Comparison of ENCODE assay signal across 17 cellular contexts in genomic region chr18:38932752-38933151, GRCh38.
DNase-seq lines count a peak whose midpoint lies in the region; ATAC-seq, FAIRE-seq and TF ChIP-seq lines count a peak whose summit lies in the region.
"Had no signal": no experiment of that assay in that cellular context is flagged by ENCODE, and none has a peak within 500 bp of the region (broad histone marks: within the 10 kb centered on the region; RNA-seq: fewer than 3 reads in every experiment).

No MANE protein-coding gene starts in this region.

- H3K36me3 ChIP-seq in naive thymus-derived CD4-positive, alpha-beta T cell (ENCODE audit: control insufficient read depth in 2 of 3, insufficient read depth in 3 of 3, low read length in 3 of 3) = no peaks in the 10 kb centered on the region
- H3K36me3 ChIP-seq: brain microvascular endothelial cell, HAP-1 had no signal

- peaks cover 0 to 2% (median 0%) of the 10 kb centered on the region in 11 donors for H3K9me3 Mint-ChIP-seq in naive thymus-derived CD4-positive, alpha-beta T cell
- H3K9me3 Mint-ChIP-seq in activated T-cell treated with anti-CD3 and anti-CD28 coated beads, Interleukin-2, amount 50 U/mL, for 72 hours = no peaks in the 10 kb centered on the region

- H3K36me3 Mint-ChIP-seq in naive thymus-derived CD4-positive, alpha-beta T cell = no peaks in the 10 kb centered on the region
- H3K36me3 Mint-ChIP-seq in activated T-cell treated with anti-CD3 and anti-CD28 coated beads, Interleukin-2, amount 50 U/mL, for 72 hours (ENCODE audit: insufficient read depth in 2 of 2) = no peaks in the 10 kb centered on the region

- peak; percentile 26 for FAIRE-seq in GM12891 (lab: Jason Lieb, UNC)
- FAIRE-seq in GM19239 (lab: Jason Lieb, UNC) = peak; percentile 82

- DNase-seq in GM12891 (ENCODE audit: insufficient read length, low spot score) = no peak
- no peak for DNase-seq in GM19239 (ENCODE audit: insufficient read length, low spot score)
- no peak for DNase-seq in UCSD-AML1 (lab: John Stamatoyannopoulos, UW; ENCODE audit: unreplicated experiment)
- DNase-seq in naive thymus-derived CD4-positive, alpha-beta T cell = no peak
- DNase-seq in NCI-H2081 treated with DMSO at 0.1 percent for 48 hours (lab: John Stamatoyannopoulos, UW) = no peak
- DNase-seq in activated T-cell treated with anti-CD3 and anti-CD28 coated beads, Interleukin-2, amount 50 U/mL, for 72 hours = no peak
- DNase-seq: activated CD4-positive, alpha-beta memory T cell treated with anti-CD3 and anti-CD28 coated beads, Interleukin-2, amount 10 ng/mL, durations not matched to agents 7 days and 5 days; activated gamma-delta T cell treated with Interleukin-2 at 50 U/mL for 16 hours; brain microvascular endothelial cell; effector memory CD4-positive, alpha-beta T cell; NCI-H1092 treated with DMSO at 0.1 percent for 48 hours; NCI-H524; T-helper 9 cell had no signal

- no peak overlapping the region for H3K4me3 ChIP-seq in naive thymus-derived CD4-positive, alpha-beta T cell (ENCODE audit: low read length)
- H3K4me3 ChIP-seq: HAP-1 had no signal

- intact Hi-C loops in naive thymus-derived CD4-positive, alpha-beta T cell (cut with micrococcal nuclease) = no loop called here

- peaks cover 0 to 4% (median 0%) of the 10 kb centered on the region in 7 donors for H3K4me1 Mint-ChIP-seq in naive thymus-derived CD4-positive, alpha-beta T cell
- H3K4me1 Mint-ChIP-seq in activated T-cell treated with anti-CD3 and anti-CD28 coated beads, Interleukin-2, amount 50 U/mL, for 72 hours (ENCODE audit: low read depth) = peaks cover 12% of the 10 kb centered on the region
- H3K4me1 Mint-ChIP-seq: activated CD4-positive, alpha-beta memory T cell treated with anti-CD3 and anti-CD28 coated beads, Interleukin-2, amount 10 ng/mL, durations not matched to agents 7 days and 5 days had no signal

- H3K27ac Mint-ChIP-seq in naive thymus-derived CD4-positive, alpha-beta T cell = no peak overlapping the region
- H3K27ac Mint-ChIP-seq in activated T-cell treated with anti-CD3 and anti-CD28 coated beads, Interleukin-2, amount 50 U/mL, for 72 hours = no peak overlapping the region
- H3K27ac Mint-ChIP-seq: activated CD4-positive, alpha-beta memory T cell treated with anti-CD3 and anti-CD28 coated beads, Interleukin-2, amount 10 ng/mL, durations not matched to agents 7 days and 5 days had no signal

- no peaks in the 10 kb centered on the region for H3K27me3 ChIP-seq in naive thymus-derived CD4-positive, alpha-beta T cell (ENCODE audit: control insufficient read depth in 2 of 2, insufficient read depth in 2 of 2, low read length in 2 of 2)
- H3K27me3 ChIP-seq: brain microvascular endothelial cell had no signal

- no peaks in the 10 kb centered on the region for H3K9me3 ChIP-seq in naive thymus-derived CD4-positive, alpha-beta T cell (ENCODE audit: control insufficient read depth in 2 of 3, low read length in 3 of 3)
- H3K9me3 ChIP-seq: HAP-1 had no signal

- CTCF ChIA-PET in naive thymus-derived CD4-positive, alpha-beta T cell (lab: Charles Lee) = no interaction called here

- H3K4me1 ChIP-seq in naive thymus-derived CD4-positive, alpha-beta T cell (ENCODE audit: control insufficient read depth in 2 of 2, insufficient read depth in 2 of 2, low read length in 2 of 2) = no peaks in the 10 kb centered on the region

- peaks cover 0 to 4% (median 0%) of the 10 kb centered on the region in 5 donors for H3K27me3 Mint-ChIP-seq in naive thymus-derived CD4-positive, alpha-beta T cell
- no peaks in the 10 kb centered on the region for H3K27me3 Mint-ChIP-seq in activated T-cell treated with anti-CD3 and anti-CD28 coated beads, Interleukin-2, amount 50 U/mL, for 72 hours (ENCODE audit: low read depth)
- H3K27me3 Mint-ChIP-seq: activated CD4-positive, alpha-beta memory T cell treated with anti-CD3 and anti-CD28 coated beads, Interleukin-2, amount 10 ng/mL, durations not matched to agents 7 days and 5 days had no signal

- ATAC-seq in HG02588 (IDR thresholded peaks at IDR 0.05; ENCODE audit: unreplicated experiment) = peak; percentile 71
- ATAC-seq in HG03196 (IDR thresholded peaks at IDR 0.05; ENCODE audit: unreplicated experiment) = peak; percentile 50
- ATAC-seq in naive thymus-derived CD4-positive, alpha-beta T cell = no peak
- ATAC-seq in activated T-cell treated with anti-CD3 and anti-CD28 coated beads, Interleukin-2, amount 50 U/mL, for 72 hours (replicated peaks in 1 of 2) = no peak

- no peak overlapping the region for H3K27ac ChIP-seq in naive thymus-derived CD4-positive, alpha-beta T cell (ENCODE audit: low read depth, low read length)
- H3K27ac ChIP-seq: brain microvascular endothelial cell, RWPE1 had no signal

- POLR2A ChIA-PET in naive thymus-derived CD4-positive, alpha-beta T cell (lab: Charles Lee) = no interaction called here

- no peak overlapping the region for H3K4me3 Mint-ChIP-seq in naive thymus-derived CD4-positive, alpha-beta T cell
- H3K4me3 Mint-ChIP-seq in activated T-cell treated with anti-CD3 and anti-CD28 coated beads, Interleukin-2, amount 50 U/mL, for 72 hours = no peak overlapping the region
- H3K4me3 Mint-ChIP-seq: activated CD4-positive, alpha-beta memory T cell treated with anti-CD3 and anti-CD28 coated beads, Interleukin-2, amount 10 ng/mL, durations not matched to agents 7 days and 5 days had no signal

- no peak for TF ChIP-seq POLR2A in GM12891 (IDR thresholded peaks at IDR 0.05; ENCODE audit: low read depth, low read length)

TF ChIP-seq in GM12891, 5 proteins besides CTCF, POLR2A, EP300 and RAD21:
- TF ChIP-seq POU2F2 (IDR thresholded peaks at IDR 0.05; ENCODE audit: low read depth, low read length) (no peak), SPI1 (IDR thresholded peaks at IDR 0.05; ENCODE audit: low read depth, low read length) (peak; percentile 38)

Comparison
In these comparisons a context has a peak if more than half of its experiments do, and no peak if none do; other contexts are left out.
1. ATAC-seq: peak in HG02588 (single experiment) and HG03196 (single experiment); none in naive thymus-derived CD4-positive, alpha-beta T cell (single experiment) and activated T-cell treated with anti-CD3 and anti-CD28 coated beads, Interleukin-2, amount 50 U/mL, for 72 hours (0 of 2).